In the genomic region with DNA sequence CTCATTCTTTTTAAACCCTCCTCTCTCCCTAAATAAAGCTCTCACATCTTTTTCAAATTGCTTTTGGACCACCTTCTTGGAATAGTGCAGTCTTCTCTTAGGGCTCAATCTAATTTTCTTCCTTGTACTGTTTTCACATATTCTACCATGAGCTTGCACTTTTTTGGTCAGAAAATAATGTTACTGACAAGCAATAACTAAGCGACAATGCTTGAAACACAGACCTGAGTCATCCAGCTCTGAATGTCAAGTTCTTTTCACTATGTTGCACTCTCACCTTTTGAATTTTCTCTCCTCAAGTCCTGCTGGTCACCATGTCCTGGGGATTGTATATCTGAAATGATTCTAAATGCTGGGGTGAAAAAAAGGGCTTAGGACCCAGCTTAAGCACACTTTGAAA, we compare ENCODE assay signal across 27 cellular contexts. TPM values are rescaled to one million over a fixed set of nuclear protein-coding genes. Genes with fewer than 3 reads are reported as not detected.
"Had no signal": no experiment of that assay in that cellular context is flagged by ENCODE, and none has a peak within 500 bp of the region (broad histone marks: within the 10 kb centered on the region; RNA-seq: fewer than 3 reads in every experiment).

No MANE protein-coding gene starts in this region.

- DNase-seq: activated CD4-positive, alpha-beta T cell treated with anti-CD3 and anti-CD28 coated beads, Interleukin-2, amount 10 ng/mL, durations not matched to agents 24 days and 14 days; activated CD8-positive, alpha-beta memory T cell treated with anti-CD3 and anti-CD28 coated beads, Interleukin-2, amount 10 ng/mL, durations not matched to agents 7 days and 5 days; activated CD8-positive, alpha-beta T cell treated with anti-CD3 and anti-CD28 coated beads for 36 hours; activated effector memory CD4-positive, alpha-beta T cell treated with anti-CD3 and anti-CD28 coated beads, Interleukin-2, amount 50 U/mL, for 16 hours; activated naive CD4-positive, alpha-beta T cell treated with anti-CD3 and anti-CD28 coated beads, Interleukin-2, amount 50 U/mL, for 16 hours; activated naive CD8-positive, alpha-beta T cell treated with anti-CD3 and anti-CD28 coated beads, Interleukin-2, amount 50 U/mL, for 24 hours; activated T-cell treated with anti-CD3 and anti-CD28 coated beads for 4 hours; anterior cingulate cortex; brain microvascular endothelial cell; cortex of kidney; effector CD4-positive, alpha-beta T cell; heart right ventricle; kidney glomerular epithelial cell; left lung; naive B cell; spleen; stimulated activated CD4-positive, alpha-beta T cell treated with anti-CD3 and anti-CD28 coated beads, Interleukin-4, amount 100 ng/mL, for 1 hour; stimulated activated naive CD4-positive, alpha-beta T cell treated with Interleukin-2 at 50 U/mL for 16 hours; upper lobe of left lung had no signal

- H3K27ac ChIP-seq: brain microvascular endothelial cell, heart right ventricle, left lung, right atrium auricular region, upper lobe of left lung had no signal

- H3K27ac Mint-ChIP-seq: activated CD4-positive, alpha-beta T cell treated with anti-CD3 and anti-CD28 coated beads, Interleukin-2, amount 10 ng/mL, durations not matched to agents 24 days and 14 days; activated CD8-positive, alpha-beta memory T cell treated with anti-CD3 and anti-CD28 coated beads, Interleukin-2, amount 10 ng/mL, durations not matched to agents 7 days and 5 days; activated CD8-positive, alpha-beta T cell treated with anti-CD3 and anti-CD28 coated beads for 36 hours; activated naive CD8-positive, alpha-beta T cell treated with anti-CD3 and anti-CD28 coated beads, Interleukin-2, amount 50 U/mL, for 24 hours; progenitor cell of endocrine pancreas had no signal

- H3K36me3 Mint-ChIP-seq: activated CD8-positive, alpha-beta memory T cell treated with anti-CD3 and anti-CD28 coated beads, Interleukin-2, amount 10 ng/mL, durations not matched to agents 7 days and 5 days; naive B cell had no signal

- H3K27me3 ChIP-seq: brain microvascular endothelial cell, right atrium auricular region, upper lobe of left lung had no signal

- H3K4me1 Mint-ChIP-seq: activated naive CD8-positive, alpha-beta T cell treated with anti-CD3 and anti-CD28 coated beads, Interleukin-2, amount 50 U/mL, for 24 hours; central memory CD8-positive, alpha-beta T cell; naive B cell; neural crest cell had no signal

- H3K9me3 ChIP-seq: heart right ventricle, left lung, right atrium auricular region, spleen, thoracic aorta, upper lobe of left lung had no signal

- H3K9me3 Mint-ChIP-seq: activated CD4-positive, alpha-beta T cell treated with anti-CD3 and anti-CD28 coated beads, Interleukin-2, amount 10 ng/mL, durations not matched to agents 24 days and 14 days; activated CD8-positive, alpha-beta T cell treated with anti-CD3 and anti-CD28 coated beads for 36 hours; activated naive CD8-positive, alpha-beta T cell treated with anti-CD3 and anti-CD28 coated beads, Interleukin-2, amount 50 U/mL, for 24 hours; central memory CD8-positive, alpha-beta T cell; neural crest cell had no signal

- H3K4me1 ChIP-seq: heart right ventricle, left lung, right atrium auricular region, upper lobe of left lung had no signal

- FAIRE-seq: endometrium had no signal

- H3K36me3 ChIP-seq: brain microvascular endothelial cell, heart right ventricle, left lung, right atrium auricular region, spleen, thoracic aorta, upper lobe of left lung had no signal

- H3K4me3 ChIP-seq: heart right ventricle, left lung, lung, right atrium auricular region, spleen, thoracic aorta, upper lobe of left lung had no signal

- ATAC-seq: activated CD4-positive, CD25-positive, alpha-beta regulatory T cell treated with anti-CD3 and anti-CD28 coated beads, Interleukin-2, amount 50 U/mL, for 24 hours; activated CD8-positive, alpha-beta memory T cell treated with anti-CD3 and anti-CD28 coated beads, Interleukin-2, amount 10 ng/mL, durations not matched to agents 7 days and 5 days; activated CD8-positive, alpha-beta T cell treated with anti-CD3 and anti-CD28 coated beads for 36 hours; activated naive CD8-positive, alpha-beta T cell treated with anti-CD3 and anti-CD28 coated beads, Interleukin-2, amount 50 U/mL, for 24 hours; heart right ventricle; left lung had no signal

- H3K4me3 Mint-ChIP-seq: activated CD4-positive, alpha-beta T cell treated with anti-CD3 and anti-CD28 coated beads, Interleukin-2, amount 10 ng/mL, durations not matched to agents 24 days and 14 days; activated CD8-positive, alpha-beta memory T cell treated with anti-CD3 and anti-CD28 coated beads, Interleukin-2, amount 10 ng/mL, durations not matched to agents 7 days and 5 days; activated CD8-positive, alpha-beta T cell treated with anti-CD3 and anti-CD28 coated beads for 36 hours; activated naive CD8-positive, alpha-beta T cell treated with anti-CD3 and anti-CD28 coated beads, Interleukin-2, amount 50 U/mL, for 24 hours; central memory CD8-positive, alpha-beta T cell; naive B cell; neural crest cell had no signal

RNA-seq across cellular contexts. Expression of a gene that starts 8.9 kb away (rescaled TPM):
- total RNA-seq: neural crest cell, progenitor cell of endocrine pancreas had no signal
